28 cellular contexts compared by ENCODE assay signal in the genomic region with DNA sequence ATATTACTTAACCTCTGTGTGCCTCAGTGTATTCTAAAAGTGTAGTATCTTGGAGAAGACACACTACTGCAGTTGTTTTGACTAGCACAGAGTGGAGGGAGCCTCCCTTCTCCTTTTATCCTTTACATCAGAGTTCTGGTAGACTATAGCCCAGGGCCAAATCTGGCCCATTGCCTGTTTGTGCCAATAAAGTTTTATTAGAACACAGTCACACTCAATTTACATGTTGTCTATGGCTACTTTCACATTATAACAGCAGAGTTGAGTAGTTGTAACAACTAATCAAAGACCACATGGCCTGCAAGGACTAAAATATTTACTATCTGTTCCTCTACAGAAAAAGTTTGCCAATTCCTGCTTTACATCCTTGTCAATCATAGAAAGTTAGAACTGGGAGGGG. TPM values are rescaled to one million over a fixed set of nuclear protein-coding genes. Genes with fewer than 3 reads are reported as not detected.
"Had no signal": no experiment of that assay in that cellular context is flagged by ENCODE, and none has a peak within 500 bp of the region (broad histone marks: within the 10 kb centered on the region; RNA-seq: fewer than 3 reads in every experiment).

No MANE protein-coding gene starts in this region.

- H3K9me3 ChIP-seq: colonic mucosa, gastrocnemius medialis had no signal

- H3K27me3 ChIP-seq: colonic mucosa, dorsolateral prefrontal cortex, esophagus muscularis mucosa, esophagus squamous epithelium, foreskin keratinocyte, gastrocnemius medialis, gastroesophageal sphincter, heart left ventricle had no signal

- FAIRE-seq: colon, endometrium, endothelial cell of umbilical vein, frontal cortex had no signal

- H3K4me3 ChIP-seq: colonic mucosa, coronary artery, dorsolateral prefrontal cortex, esophagus muscularis mucosa, esophagus squamous epithelium, gastrocnemius medialis, gastroesophageal sphincter, heart left ventricle, heart right ventricle had no signal

- H3K36me3 ChIP-seq: colonic mucosa, esophagus muscularis mucosa, esophagus squamous epithelium, gastrocnemius medialis, gastroesophageal sphincter, heart left ventricle, heart right ventricle had no signal

- DNase-seq: colonic mucosa; cortex of kidney; dermis blood vessel endothelial cell; dorsolateral prefrontal cortex; effector CD4-positive, alpha-beta T cell; effector CD8-positive, alpha-beta T cell; effector memory CD4-positive, alpha-beta T cell; effector memory CD8-positive, alpha-beta T cell; endodermal cell; erythroblast; esophagus squamous epithelium; foreskin fibroblast; foreskin keratinocyte; foreskin melanocyte; gastrocnemius medialis; glutamatergic neuron; head of caudate nucleus; heart left ventricle; heart right ventricle had no signal

- H3K27ac ChIP-seq: colonic mucosa, coronary artery, dorsolateral prefrontal cortex, epithelial cell of prostate, esophagus muscularis mucosa, esophagus squamous epithelium, foreskin keratinocyte, gastrocnemius medialis, gastroesophageal sphincter, heart left ventricle, heart right ventricle had no signal

- H3K4me1 ChIP-seq: colonic mucosa, esophagus muscularis mucosa, esophagus squamous epithelium, foreskin keratinocyte, gastrocnemius medialis, gastroesophageal sphincter had no signal

- ATAC-seq: effector memory CD8-positive, alpha-beta T cell; esophagus mucosa; foreskin keratinocyte; gastrocnemius medialis; gastroesophageal sphincter; heart left ventricle; heart right ventricle had no signal

RNA-seq across cellular contexts. Expression of a gene that starts 27.7 kb away (rescaled TPM):
- total RNA-seq: endodermal cell, endothelial cell of umbilical vein, foreskin keratinocyte had no signal
- polyA plus RNA-seq: foreskin keratinocyte had no signal
